19 cellular contexts compared by ENCODE assay signal in the genomic region with DNA sequence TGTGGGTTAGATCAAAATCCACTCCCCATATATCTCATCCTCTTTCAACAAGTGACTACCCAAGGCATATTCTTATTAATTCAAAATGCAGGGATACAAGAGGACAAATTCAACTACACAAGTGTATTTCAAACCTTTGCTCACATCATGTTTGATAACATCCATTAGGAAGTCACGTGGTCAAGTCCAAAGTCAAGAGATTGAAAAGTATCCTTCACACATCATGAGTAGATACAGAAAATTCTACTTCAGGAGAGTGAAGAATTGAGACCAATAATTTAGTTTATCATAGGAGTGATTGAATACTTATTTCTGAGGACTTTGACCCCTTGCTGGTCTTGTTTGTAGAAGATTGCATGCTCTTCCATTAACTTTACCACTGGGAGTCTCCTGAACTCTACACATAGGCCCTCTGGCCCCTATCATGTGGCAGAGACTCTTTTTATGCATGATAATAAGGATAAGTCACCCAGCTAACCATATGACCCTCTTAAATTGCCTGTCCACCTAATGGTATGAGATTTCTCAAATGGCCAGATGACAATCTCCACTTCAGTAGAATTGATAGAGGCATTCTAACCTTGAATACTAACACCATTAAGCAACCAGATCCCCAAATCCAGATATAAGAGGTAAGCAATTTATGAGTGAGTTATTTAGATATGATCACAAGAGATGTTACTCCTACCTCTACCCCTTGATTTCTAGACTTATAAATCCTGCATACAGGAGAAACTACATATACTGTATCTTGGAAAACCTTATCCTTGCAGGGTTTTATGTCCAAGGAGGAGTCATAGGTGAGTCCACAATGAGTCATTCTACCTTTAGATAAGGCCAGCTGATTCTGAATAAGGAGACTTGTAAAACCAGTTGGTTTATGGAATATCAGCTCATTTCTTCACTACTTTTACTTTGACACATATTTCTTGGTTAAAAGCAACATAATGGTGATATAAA. TPM values are rescaled to one million over a fixed set of nuclear protein-coding genes. Genes with fewer than 3 reads are reported as not detected.
DNase-seq lines count a peak whose midpoint lies in the region; ATAC-seq, FAIRE-seq and TF ChIP-seq lines count a peak whose summit lies in the region.
"Had no signal": no experiment of that assay in that cellular context is flagged by ENCODE, and none has a peak within 500 bp of the region (broad histone marks: within the 10 kb centered on the region; RNA-seq: fewer than 3 reads in every experiment).

No MANE protein-coding gene starts in this region.

- CTCF ChIA-PET in mammary epithelial cell (lab: Charles Lee; ENCODE audit: low non-redundant PET), result no interaction called here
- CTCF ChIA-PET in MCF 10A (lab: Yijun Ruan, JAX), result interaction anchor here (0.6 to 7.3 kb wide), 6 partner anchors 13 to 227 kb away, joined by 3 to 42 read pairs (median 4); no protein-coding TSS in a partner anchor
- CTCF ChIA-PET in K562 (lab: Yijun Ruan, JAX; ENCODE audit: low intra/inter-chr PET ratio), result no interaction called here

- H2AFZ ChIP-seq in mammary epithelial cell (ENCODE audit: low read depth, low read length) (no peak overlapping the region), K562 (ENCODE audit: low read depth, low read length) (no peak overlapping the region), neuronal stem cell (ENCODE audit: low read length) (no peak overlapping the region)

- H2BK5ac ChIP-seq in neuronal stem cell (ENCODE audit: low read length), result no peak overlapping the region

- no peak overlapping the region for H3K14ac ChIP-seq in neuronal stem cell (ENCODE audit: low read length)

- no peaks in the 10 kb centered on the region for H4K20me1 ChIP-seq in mammary epithelial cell (ENCODE audit: insufficient read depth, low read length)
- H4K20me1 ChIP-seq in K562 (replicated peaks; ENCODE audit: control insufficient read depth, insufficient read depth, low read length), result no peaks in the 10 kb centered on the region
- H4K20me1 ChIP-seq: BLaER1 treated with 17β-estradiol and CSF1 and Interleukin-3, amounts not matched to agents 10 nM and 100 nM had no signal

- H3K79me1 ChIP-seq in neuronal stem cell (ENCODE audit: low read depth, low read length), result no peaks in the 10 kb centered on the region

- H3K27ac Mint-ChIP-seq in MCF 10A (ENCODE audit: low read depth, unreplicated experiment), result no peak overlapping the region

- H3K36me3 ChIP-seq in mammary epithelial cell (ENCODE audit: insufficient read depth, low read length) (no peaks in the 10 kb centered on the region), K562 (ENCODE audit: control insufficient read depth, insufficient read depth, low read length) (no peaks in the 10 kb centered on the region), neuronal stem cell (replicated peaks in 1 of 2; ENCODE audit: control insufficient read depth in 2 of 2, insufficient read depth in 2 of 2, low read length in 2 of 2) (no peaks in the 10 kb centered on the region)
- H3K36me3 ChIP-seq: BLaER1 treated with 17β-estradiol and CSF1 and Interleukin-3, amounts not matched to agents 10 nM and 100 nM had no signal

- BruUV-seq in mammary epithelial cell (replicated peaks; lab: Mats Ljungman, UMichigan) (no TSS peak), MCF 10A (replicated peaks; lab: Mats Ljungman, UMichigan) (no TSS peak), K562 (replicated peaks; lab: Mats Ljungman, UMichigan) (no TSS peak)

- no peak overlapping the region for H3K4me2 ChIP-seq in mammary epithelial cell (ENCODE audit: insufficient read depth, low read depth, low read length)
- H3K4me2 ChIP-seq in K562 (ENCODE audit: insufficient read depth, low read length), result no peak overlapping the region
- H3K4me2 ChIP-seq in neuronal stem cell (ENCODE audit: insufficient read depth, low read length, poor library complexity, severe bottlenecking), result no peak overlapping the region
- H3K4me2 ChIP-seq: BLaER1 treated with 17β-estradiol and CSF1 and Interleukin-3, amounts not matched to agents 10 nM and 100 nM had no signal

- no peaks in the 10 kb centered on the region for H3K79me2 ChIP-seq in mammary epithelial cell (ENCODE audit: insufficient read depth, low read length)
- H3K79me2 ChIP-seq in K562 (ENCODE audit: control insufficient read depth, insufficient read depth, low read length), result no peaks in the 10 kb centered on the region

- no peak overlapping the region for H3K23ac ChIP-seq in neuronal stem cell (ENCODE audit: low read depth, low read length, poor library complexity)

- TF ChIP-seq EP300 in K562 (IDR thresholded peaks at IDR 0.05; ENCODE audit: low read length), result no peak

- no peak overlapping the region for H3K4me3 Mint-ChIP-seq in MCF 10A (ENCODE audit: unreplicated experiment)

- DNase-seq in mammary epithelial cell (peak; percentile 77), MCF 10A (ENCODE audit: unreplicated experiment) (no peak), K562 (ENCODE audit: extremely low read depth in 1 of 4, low spot score in 3 of 4) (no peak), kidney tubule cell (ENCODE audit: low spot score) (peak; percentile 45), neuronal stem cell (ENCODE audit: low spot score) (no peak), NCI-H82 treated with DMSO at 0.1 percent for 48 hours (lab: John Stamatoyannopoulos, UW; ENCODE audit: unreplicated experiment) (no peak)
- DNase-seq in activated CD4-positive, alpha-beta T cell treated with anti-CD3 and anti-CD28 coated beads, Interleukin-2, amount 50 U/mL, for 4 hours, result no peak
- DNase-seq in stimulated activated CD8-positive, alpha-beta memory T cell treated with anti-CD3 and anti-CD28 coated beads, Interleukin-4, amount 100 ng/mL, for 48 hours, result no peak
- DNase-seq: MM.1S; NCI-H1092 treated with DMSO at 0.1 percent for 48 hours; NCI-H187; NCI-H526 treated with DMSO at 0.1 percent for 48 hours; NK-92 treated with Interleukin-12 subunit alpha and Interleukin-12 subunit beta, amount 100 ng/mL, for 24 hours had no signal

- TF ChIP-seq CTCF in mammary epithelial cell (conservative IDR thresholded peaks at IDR 0.05 in 1 of 2, IDR thresholded peaks at IDR 0.05 in 1 of 2; ENCODE audit: extremely low read depth in 1 of 2, insufficient read depth in 1 of 2, low read depth in 1 of 2, low read length in 2 of 2) (no peak), MCF 10A (IDR thresholded peaks at IDR 0.05; ENCODE audit: unreplicated experiment) (no peak), K562 (IDR thresholded peaks at IDR 0.05 in 2 of 3, conservative IDR thresholded peaks at IDR 0.05 in 1 of 3; ENCODE audit: insufficient read depth in 2 of 3, low read depth in 1 of 3, low read length in 3 of 3) (no peak)

- no peaks in the 10 kb centered on the region for H3K4me1 Mint-ChIP-seq in MCF 10A (ENCODE audit: insufficient read depth, unreplicated experiment)

- H2BK12ac ChIP-seq in neuronal stem cell (ENCODE audit: low read length), result no peak overlapping the region

- H3K4me3 ChIP-seq in mammary epithelial cell (replicated peaks in 1 of 3; ENCODE audit: insufficient read depth in 1 of 3, low read depth in 2 of 3, low read length in 3 of 3) (no peak overlapping the region), K562 (no peak overlapping the region), neuronal stem cell (ENCODE audit: low read length in 2 of 2) (no peak overlapping the region)
- H3K4me3 ChIP-seq: BLaER1 treated with 17β-estradiol and CSF1 and Interleukin-3, amounts not matched to agents 10 nM and 100 nM; SK-N-MC had no signal

- 80% methylated on average over 1 of the region's 1 CpG for WGBS in mammary epithelial cell (ENCODE audit: low coverage, missing lambda C conversion rate)
- 0% methylated on average over 1 of the region's 1 CpG for WGBS in K562 (ENCODE audit: insufficient coverage, low coverage, missing lambda C conversion rate)
- no CpG with 5 or more reads among the region's 1 CpG for WGBS in neuronal stem cell (ENCODE audit: extremely low coverage in 2 of 2, insufficient read length in 2 of 2, insufficient replicate concordance in 1 of 2), 2 donors

- H3K9me1 ChIP-seq in K562 (ENCODE audit: control insufficient read depth, insufficient read depth, low read length), result no peaks in the 10 kb centered on the region

- no peak overlapping the region for H4K8ac ChIP-seq in neuronal stem cell (ENCODE audit: low read depth, low read length)

- H2BK15ac ChIP-seq in neuronal stem cell (ENCODE audit: low read length), result no peak overlapping the region

- H4K91ac ChIP-seq in neuronal stem cell (ENCODE audit: low read depth, low read length, poor library complexity), result no peak overlapping the region

- dilution Hi-C loops in mammary epithelial cell (cut with HindIII; ENCODE audit: low sequenced_read_pairs), result no loop called here

- H2AK5ac ChIP-seq in neuronal stem cell (ENCODE audit: low read depth, low read length), result no peak overlapping the region

- no peak overlapping the region for H2BK120ac ChIP-seq in neuronal stem cell (ENCODE audit: low read depth, low read length)

- H3K9me3 Mint-ChIP-seq in MCF 10A (ENCODE audit: unreplicated experiment), result no peaks in the 10 kb centered on the region

- TF ChIP-seq RAD21 in K562 (CRISPR knock-in tag; conservative IDR thresholded peaks at IDR 0.05 in 1 of 2, IDR thresholded peaks at IDR 0.05 in 1 of 2), result no peak

- POLR2A ChIA-PET in MCF 10A (lab: Yijun Ruan, JAX), result no interaction called here
- POLR2A ChIA-PET in K562 (lab: Yijun Ruan, JAX), result interaction anchor here (0.6 kb wide), 1 partner anchor 8 kb away, joined by 3 read pairs; no protein-coding TSS in a partner anchor

- no peak for TF ChIP-seq POLR2A in K562 (conservative IDR thresholded peaks at IDR 0.05)

- FAIRE-seq in K562 (lab: Jason Lieb, UNC), result no peak
- FAIRE-seq: A204.1, GM19239, H1 had no signal

- no peaks in the 10 kb centered on the region for H3K36me3 Mint-ChIP-seq in MCF 10A (ENCODE audit: insufficient read depth, unreplicated experiment)

- H3K9ac ChIP-seq in mammary epithelial cell (ENCODE audit: insufficient read depth, low read length) (no peak overlapping the region), K562 (ENCODE audit: insufficient read depth in 1 of 2, low read depth in 2 of 2, low read length in 2 of 2) (no peak overlapping the region), neuronal stem cell (ENCODE audit: low read depth, low read length, poor library complexity) (no peak overlapping the region)
- H3K9ac ChIP-seq: BLaER1 treated with 17β-estradiol and CSF1 and Interleukin-3, amounts not matched to agents 10 nM and 100 nM had no signal

- H3K4ac ChIP-seq in neuronal stem cell (ENCODE audit: low read length), result no peak overlapping the region

- H3K27me3 Mint-ChIP-seq in MCF 10A (ENCODE audit: insufficient read depth, unreplicated experiment), result no peaks in the 10 kb centered on the region

- H3K27me3 ChIP-seq in mammary epithelial cell (ENCODE audit: insufficient read depth, low read length), result no peaks in the 10 kb centered on the region
- peaks cover 0 to 8% of the 10 kb centered on the region in 2 experiments; a peak in 1 of 5 replicates for H3K27me3 ChIP-seq in K562 (ENCODE audit: control insufficient read depth in 2 of 2, insufficient read depth in 2 of 2, low read length in 2 of 2)
- peaks cover 0 to 4% (median 0%) of the 10 kb centered on the region in 3 experiments for H3K27me3 ChIP-seq in neuronal stem cell (ENCODE audit: control insufficient read depth in 3 of 3, insufficient read depth in 3 of 3, low read depth in 1 of 3, low read length in 3 of 3)
- H3K27me3 ChIP-seq: BLaER1 treated with 17β-estradiol and CSF1 and Interleukin-3, amounts not matched to agents 10 nM and 100 nM had no signal

- no peak overlapping the region for H3K18ac ChIP-seq in neuronal stem cell (ENCODE audit: low read length)

- intact Hi-C loops in mammary epithelial cell (cut with micrococcal nuclease) (no loop called here), MCF 10A (cut with micrococcal nuclease) (no loop called here), K562 (cut with micrococcal nuclease) (no loop called here)

- H3K4me1 ChIP-seq in mammary epithelial cell (ENCODE audit: insufficient read depth, low read length) (peaks cover 12% of the 10 kb centered on the region), K562 (replicated peaks in 1 of 2; ENCODE audit: control insufficient read depth in 2 of 2, insufficient read depth in 2 of 2, low read length in 2 of 2) (no peaks in the 10 kb centered on the region; a peak in 1 of 5 replicates), neuronal stem cell (ENCODE audit: control insufficient read depth in 2 of 2, insufficient read depth in 1 of 2, low read depth in 1 of 2, low read length in 2 of 2) (no peaks in the 10 kb centered on the region)
- H3K4me1 ChIP-seq: BLaER1 treated with 17β-estradiol and CSF1 and Interleukin-3, amounts not matched to agents 10 nM and 100 nM had no signal

- no peak for ATAC-seq in K562

- H3K9me3 ChIP-seq in mammary epithelial cell (replicated peaks; ENCODE audit: insufficient read depth, low read length), result no peaks in the 10 kb centered on the region
- no peaks in the 10 kb centered on the region for H3K9me3 ChIP-seq in K562 (replicated peaks; ENCODE audit: control insufficient read depth, insufficient read depth, low read depth, low read length)
- H3K9me3 ChIP-seq in neuronal stem cell (replicated peaks in 1 of 2; ENCODE audit: control insufficient read depth in 2 of 2, insufficient read depth in 1 of 2, low read depth in 1 of 2, low read length in 2 of 2), result no peaks in the 10 kb centered on the region

- H3K27ac ChIP-seq in mammary epithelial cell (ENCODE audit: insufficient read depth, low read depth, low read length), result no peak overlapping the region
- no peak overlapping the region for H3K27ac ChIP-seq in K562 (ENCODE audit: extremely low read depth, low read depth, low read length)
- H3K27ac ChIP-seq in neuronal stem cell (replicated peaks; ENCODE audit: low read length), result no peak overlapping the region
- H3K27ac ChIP-seq: BLaER1 treated with 17β-estradiol and CSF1 and Interleukin-3, amounts not matched to agents 10 nM and 100 nM; SK-N-MC had no signal

- in situ Hi-C loops in mammary epithelial cell (cut with MboI; ENCODE audit: low sequenced_read_pairs in 2 of 2) (loop anchor here in 1 of 2 donors (25.0 kb wide), 2 partner anchors 195 to 495 kb away; partner anchors contain the start of genes ALAD, C9orf43 and POLE3), K562 (cut with MboI) (no loop called here)

RNA-seq across cellular contexts. Expression of gene SLC46A2, which starts 26.6 kb away (rescaled TPM):
- total RNA-seq in mammary epithelial cell (not detected), MCF 10A (2022) (not detected in 2 replicates), K562 (2014; rRNA removed) (not detected in 2 replicates), K562 (2014; rRNA removed; fragmentation: Illumina TruSeq; extraction: Trizol) (not detected in 2 replicates), K562 (2015; rRNA removed; fragmentation: Illumina TruSeq; extraction: Trizol) (not detected in 2 replicates), K562 (2021) (0.07 TPM in 1 of 2 replicates, not detected in the other)
- polyA plus RNA-seq in mammary epithelial cell (not detected), K562 (2011; rRNA removed) (not detected in 2 replicates), K562 (2014; fragmentation: Illumina TruSeq; extraction: Trizol) (not detected in 2 replicates), K562 (2014; fragmentation: Nextera tagmentation; extraction: Ambion mirVana) (not detected), K562 (2014; rRNA removed) (not detected in 2 replicates)
- not detected for polyA minus RNA-seq in mammary epithelial cell
- total RNA-seq in K562 (2011; cell fraction: chromatin; rRNA removed; ENCODE audit: low replicate concordance), result not detected in 2 replicates
- not detected in 2 replicates for total RNA-seq in K562 (2011; cell fraction: nucleolus; rRNA removed)
- total RNA-seq in K562 (2011; cell fraction: nucleoplasm; rRNA removed), result not detected in 2 replicates
- not detected in 2 replicates for polyA plus RNA-seq in K562 (2011; cell fraction: cytosol; rRNA removed)
- not detected in 2 replicates for polyA plus RNA-seq in K562 (2011; cell fraction: nucleus; rRNA removed)
- polyA plus RNA-seq in K562 (2012), result 0.04 TPM in 1 of 2 replicates, not detected in the other
- polyA minus RNA-seq in K562 (2011; rRNA and poly(A)+ RNA removed), result not detected in 2 replicates
- not detected in 2 replicates for polyA minus RNA-seq in K562 (2011; cell fraction: cytosol; rRNA and poly(A)+ RNA removed)
- not detected in 2 replicates for polyA minus RNA-seq in K562 (2011; cell fraction: nucleus; rRNA and poly(A)+ RNA removed)
- polyA plus RNA-seq in neuronal stem cell (2013, experiment 1 of 2), result not detected
- not detected for polyA plus RNA-seq in neuronal stem cell (2013, experiment 2 of 2)
- total RNA-seq: H1, OCI-LY7 had no signal

Comparison
In these comparisons a context has a peak if more than half of its experiments do, and no peak if none do; other contexts are left out.
1. DNase-seq: peak in mammary epithelial cell (single experiment) and kidney tubule cell (single experiment); none in MCF 10A (single experiment), K562 (0 of 4), neuronal stem cell (single experiment), activated CD4-positive, alpha-beta T cell treated with anti-CD3 and anti-CD28 coated beads, Interleukin-2, amount 50 U/mL, for 4 hours (0 of 2), NCI-H82 treated with DMSO at 0.1 percent for 48 hours (single experiment) and stimulated activated CD8-positive, alpha-beta memory T cell treated with anti-CD3 and anti-CD28 coated beads, Interleukin-4, amount 100 ng/mL, for 48 hours (single experiment).